Comparison of ENCODE assay signal across 9 cellular contexts in the genomic region with DNA sequence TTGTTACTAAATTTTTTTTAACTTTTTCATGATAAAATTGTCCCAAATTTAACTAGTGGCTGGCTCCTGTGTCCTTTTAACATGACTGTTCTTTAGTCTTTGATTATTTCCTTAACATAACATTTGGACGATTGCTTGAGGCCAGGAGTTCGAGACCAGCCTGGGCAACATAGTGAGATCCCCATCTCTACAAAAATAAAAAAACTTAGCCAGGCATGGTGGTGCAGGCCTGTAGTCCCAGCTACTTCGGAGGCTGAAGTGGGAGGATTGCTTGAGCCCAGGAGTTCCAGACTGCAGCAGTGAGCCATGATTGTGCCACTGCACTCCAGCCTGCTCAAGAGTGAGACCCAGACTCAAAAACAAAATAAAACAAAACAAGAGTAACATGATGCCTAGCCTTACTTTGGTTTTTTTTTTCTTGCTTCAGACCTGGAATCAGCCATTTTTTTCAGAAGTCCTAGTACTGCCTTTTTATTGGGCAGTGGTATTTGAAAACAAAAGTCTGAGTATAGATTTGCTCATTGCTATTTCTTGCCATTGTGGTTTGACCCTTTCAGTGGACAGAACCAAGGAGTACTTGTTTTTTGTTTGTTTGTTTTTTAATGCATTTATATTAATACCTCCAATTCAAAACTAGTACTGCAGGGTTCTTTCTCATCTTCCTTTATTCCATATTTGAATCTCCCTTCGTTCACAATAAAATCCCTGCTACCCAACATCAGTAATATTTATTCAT. TPM values are rescaled to one million over a fixed set of nuclear protein-coding genes. Genes with fewer than 3 reads are reported as not detected.
A peak's percentile ranks its signal among the peaks of the same experiment; 100 is the strongest.
DNase-seq lines count a peak whose midpoint lies in the region; ATAC-seq, FAIRE-seq and TF ChIP-seq lines count a peak whose summit lies in the region.
"Had no signal": no experiment of that assay in that cellular context is flagged by ENCODE, and none has a peak within 500 bp of the region (broad histone marks: within the 10 kb centered on the region; RNA-seq: fewer than 3 reads in every experiment).

No MANE protein-coding gene starts in this region.

- H3K4me3 Mint-ChIP-seq in memory B cell, result peak overlapping the region; percentile 67

- H3K4me2 ChIP-seq in A549, result peak overlapping the region; percentile 92

- H3K9me3 ChIP-seq in A549 (0 out of 3 replicates have a peak, but pooled peaks cover 3% of the 10 kb centered on the region), ascending aorta (peaks cover 0 to 6% of the 10 kb centered on the region in 2 donors)

- peaks cover 20% of the 10 kb centered on the region for H3K9me3 Mint-ChIP-seq in memory B cell

- TF ChIP-seq CTCF in A549 (IDR thresholded peaks at IDR 0.05) (no peak), GM12865 (IDR thresholded peaks at IDR 0.05; ENCODE audit: insufficient read depth, low read depth, low read length, missing control alignments) (no peak), ascending aorta (IDR thresholded peaks at IDR 0.05) (no peak)

- no peaks in the 10 kb centered on the region for H3K27me3 Mint-ChIP-seq in memory B cell

- no peak for FAIRE-seq in A549 (lab: Jason Lieb, UNC)

- H3K27ac ChIP-seq in A549, result no peak overlapping the region
- no peak overlapping the region for H3K27ac ChIP-seq in ascending aorta
- H3K27ac ChIP-seq in caudate nucleus (ENCODE audit: low read depth, low read length), result no peak overlapping the region

- peaks cover 0 to 7% of the 10 kb centered on the region in 2 donors for H3K36me3 ChIP-seq in ascending aorta

- no peak overlapping the region; the same call in 2 of the 3 replicates for H3K4me3 ChIP-seq in A549
- H3K4me3 ChIP-seq in GM12865 (ENCODE audit: low read depth, low read length), result peak overlapping the region; percentile 73
- H3K4me3 ChIP-seq in ascending aorta, result peak overlapping the region; percentile 30 to 96

- DNase-seq in A549 (ENCODE audit: low read depth in 1 of 2, low spot score in 1 of 2) (no peak), GM12865 (ENCODE audit: low read depth) (peak; percentile 17), ascending aorta (ENCODE audit: low spot score in 2 of 2) (no peak), memory B cell (ENCODE audit: low spot score in 2 of 2) (no peak), caudate nucleus (lab: John Stamatoyannopoulos, UW) (no peak), NCI-H345 treated with DMSO at 0.1 percent for 48 hours (lab: John Stamatoyannopoulos, UW; ENCODE audit: unreplicated experiment) (no peak)
- DNase-seq: NCI-H2227 treated with DMSO at 0.1 percent for 48 hours had no signal

- POLR2A ChIA-PET in A549 (lab: Yijun Ruan, JAX), result no interaction called here

- H3K4me1 ChIP-seq in A549 (peaks cover 16% of the 10 kb centered on the region; the same call in 2 of the 3 replicates), ascending aorta (peaks cover 4 to 16% of the 10 kb centered on the region in 2 donors)

- peak overlapping the region; percentile 18 for H3K27ac Mint-ChIP-seq in memory B cell

- CTCF ChIA-PET in A549 (lab: Yijun Ruan, JAX), result interaction anchor here (1.5 kb wide), 1 partner anchor 53 kb away, joined by 3 read pairs; no protein-coding TSS in a partner anchor

- intact Hi-C loops in ascending aorta (cut with DNase I), result no loop called here

- TF ChIP-seq EP300 in A549 (IDR thresholded peaks at IDR 0.05), result no peak

- peaks cover 45% of the 10 kb centered on the region for H3K4me1 Mint-ChIP-seq in memory B cell

- WGBS in A549 (ENCODE audit: missing lambda C conversion rate), result 90% methylated on average over 4 of the region's 4 CpGs

- ATAC-seq in A549, result no peak
- no peak for ATAC-seq in memory B cell (ENCODE audit: low read depth)
- no peak for ATAC-seq in GM21381 (IDR thresholded peaks at IDR 0.05; ENCODE audit: unreplicated experiment)
- ATAC-seq in GM21529 (IDR thresholded peaks at IDR 0.05; ENCODE audit: unreplicated experiment), result no peak

- no peaks in the 10 kb centered on the region for H3K27me3 ChIP-seq in ascending aorta

- H3K36me3 Mint-ChIP-seq in memory B cell, result peaks cover 43% of the 10 kb centered on the region

- TF ChIP-seq POLR2A in A549 (IDR thresholded peaks at IDR 0.05; ENCODE audit: low read length), result no peak

- no peak for TF ChIP-seq RAD21 in A549 (conservative IDR thresholded peaks at IDR 0.05 in 1 of 2, IDR thresholded peaks at IDR 0.05 in 1 of 2)

TF ChIP-seq in A549, 52 proteins besides CTCF, POLR2A, EP300 and RAD21:
- TF ChIP-seq MAZ (IDR thresholded peaks at IDR 0.05; ENCODE audit: borderline replicate concordance, low read depth, low read length), result no peak
- no peak for TF ChIP-seq EHF (CRISPR knock-in tag; IDR thresholded peaks at IDR 0.05)
- no peak for TF ChIP-seq GATA3 (IDR thresholded peaks at IDR 0.05; ENCODE audit: borderline replicate concordance)
- no peak for TF ChIP-seq JUN (IDR thresholded peaks at IDR 0.05)
- TF ChIP-seq NPAS2 (CRISPR knock-in tag; IDR thresholded peaks at IDR 0.05; ENCODE audit: borderline replicate concordance), result no peak
- no peak for TF ChIP-seq HDAC2 (IDR thresholded peaks at IDR 0.05)
- no peak for TF ChIP-seq TP53 (CRISPR knock-in tag; IDR thresholded peaks at IDR 0.05)
- no peak for TF ChIP-seq NR3C1 (IDR thresholded peaks at IDR 0.05)
- TF ChIP-seq, protein P1, sequence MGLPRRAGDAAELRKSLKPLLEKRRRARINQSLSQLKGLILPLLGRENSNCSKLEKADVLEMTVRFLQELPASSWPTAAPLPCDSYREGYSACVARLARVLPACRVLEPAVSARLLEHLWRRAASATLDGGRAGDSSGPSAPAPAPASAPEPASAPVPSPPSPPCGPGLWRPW (IDR thresholded peaks at IDR 0.05), result no peak
- no peak for TF ChIP-seq ZFP36 (IDR thresholded peaks at IDR 0.05; ENCODE audit: borderline replicate concordance, partially characterized antibody)

RNA-seq across cellular contexts. Expression of a gene that starts 4.8 kb away (rescaled TPM):
- 17.6 and 18.9 TPM in 2 replicates for polyA plus RNA-seq in A549 (2011; rRNA removed)
- 2.6 and 2.7 TPM in 2 replicates for polyA plus RNA-seq in A549 (2012; cell fraction: cytosol; rRNA removed)
- polyA plus RNA-seq in A549 (2012; cell fraction: nucleus; rRNA removed), result 2.4 TPM in 2 replicates
- 6.7 to 8.4 TPM (median 7.6 TPM) in 3 replicates for polyA plus RNA-seq in A549 (2017; fragmentation: RNase III; extraction: RNeasy Plus Mini Kit Qiagen cat#74134 plus additional on column Dnase treatment)
- polyA minus RNA-seq in A549 (2011; rRNA and poly(A)+ RNA removed), result 23.1 and 25.1 TPM in 2 replicates
- total RNA-seq in ascending aorta, result 1.8 TPM

RNA-seq across cellular contexts. Expression of a gene that starts 5.0 kb away (rescaled TPM):
- polyA plus RNA-seq in A549 (2011; rRNA removed), result 8.3 and 10.0 TPM in 2 replicates
- 1.7 and 1.8 TPM in 2 replicates for polyA plus RNA-seq in A549 (2012; cell fraction: cytosol; rRNA removed)
- polyA plus RNA-seq in A549 (2012; cell fraction: nucleus; rRNA removed), result 1.5 and 3.2 TPM in 2 replicates
- 3.1 to 3.4 TPM (median 3.4 TPM) in 3 replicates for polyA plus RNA-seq in A549 (2017; fragmentation: RNase III; extraction: RNeasy Plus Mini Kit Qiagen cat#74134 plus additional on column Dnase treatment)
- polyA minus RNA-seq in A549 (2011; rRNA and poly(A)+ RNA removed), result 18.7 and 19.9 TPM in 2 replicates
- 6.1 TPM for total RNA-seq in ascending aorta
